ENCODE assay signal across 23 cellular contexts in genomic region chr12:52274521-52274920, GRCh38. TPM values are rescaled to one million over a fixed set of nuclear protein-coding genes. Genes with fewer than 3 reads are reported as not detected.
DNase-seq lines count a peak whose midpoint lies in the region; ATAC-seq and TF ChIP-seq lines count a peak whose summit lies in the region.
"Had no signal": no experiment of that assay in that cellular context is flagged by ENCODE, and none has a peak within 500 bp of the region (broad histone marks: within the 10 kb centered on the region; RNA-seq: fewer than 3 reads in every experiment).

KRT86 (plus strand) TSS chr12:52274645; CDS start chr12:52301917, 27,272 bp downstream.

- H3K9me3 ChIP-seq in HEK293 (ENCODE audit: control insufficient read depth, insufficient read depth, low read depth, low read length): no peaks in the 10 kb centered on the region

- no peak within 1 kb of the TSS for H3K4me3 Mint-ChIP-seq in activated CD4-positive, alpha-beta memory T cell treated with anti-CD3 and anti-CD28 coated beads, Interleukin-2, amount 10 ng/mL, durations not matched to agents 7 days and 5 days
- no peak within 1 kb of the TSS for H3K4me3 Mint-ChIP-seq in activated CD4-positive, alpha-beta memory T cell treated with anti-CD3 and anti-CD28 coated beads for 36 hours
- no peak within 1 kb of the TSS for H3K4me3 Mint-ChIP-seq in type B pancreatic cell
- H3K4me3 Mint-ChIP-seq: CD8-positive, alpha-beta T cell had no signal

- peaks cover 9% of the 10 kb centered on the region for H3K4me1 Mint-ChIP-seq in activated CD4-positive, alpha-beta memory T cell treated with anti-CD3 and anti-CD28 coated beads, Interleukin-2, amount 10 ng/mL, durations not matched to agents 7 days and 5 days
- peaks cover 9% of the 10 kb centered on the region for H3K4me1 Mint-ChIP-seq in activated CD4-positive, alpha-beta memory T cell treated with anti-CD3 and anti-CD28 coated beads for 36 hours (ENCODE audit: low read depth)
- H3K4me1 Mint-ChIP-seq in type B pancreatic cell (ENCODE audit: unreplicated experiment): peaks cover 4% of the 10 kb centered on the region

- CTCF ChIA-PET in activated CD4-positive, alpha-beta memory T cell treated with anti-CD3 and anti-CD28 coated beads, Interleukin-2, amount 10 ng/mL, durations not matched to agents 7 days and 5 days (lab: Charles Lee): interaction anchor here (1.2 kb wide), 1 partner anchor 23 kb away, joined by 3 read pairs; no protein-coding TSS in a partner anchor
- CTCF ChIA-PET in activated CD4-positive, alpha-beta memory T cell treated with anti-CD3 and anti-CD28 coated beads for 36 hours (lab: Charles Lee): no interaction called here
- CTCF ChIA-PET in HEK293 (lab: Yijun Ruan, JAX): interaction anchor here (0.5 to 1.2 kb wide), 4 partner anchors 32 to 706 kb away, joined by 3 to 5 read pairs (median 3); no protein-coding TSS in a partner anchor

- H3K27ac ChIP-seq in HEK293 (ENCODE audit: extremely low read depth, low read depth, low read length): no peak within 1 kb of the TSS

- H3K4me1 ChIP-seq in HEK293 (ENCODE audit: control insufficient read depth, insufficient read depth, low read length): no peaks in the 10 kb centered on the region

- H3K36me3 ChIP-seq in HEK293 (ENCODE audit: control insufficient read depth in 2 of 2, insufficient read depth in 1 of 2, low read length in 2 of 2): no peaks in the 10 kb centered on the region

- no peak within 1 kb of the TSS for H3K4me3 ChIP-seq in HEK293 (ENCODE audit: low read depth, low read length)

- H3K27ac Mint-ChIP-seq in activated CD4-positive, alpha-beta memory T cell treated with anti-CD3 and anti-CD28 coated beads, Interleukin-2, amount 10 ng/mL, durations not matched to agents 7 days and 5 days: no peak within 1 kb of the TSS
- H3K27ac Mint-ChIP-seq in activated CD4-positive, alpha-beta memory T cell treated with anti-CD3 and anti-CD28 coated beads for 36 hours: no peak within 1 kb of the TSS
- H3K27ac Mint-ChIP-seq in type B pancreatic cell: no peak within 1 kb of the TSS
- H3K27ac Mint-ChIP-seq: CD8-positive, alpha-beta T cell had no signal

- DNase-seq in activated CD4-positive, alpha-beta memory T cell treated with anti-CD3 and anti-CD28 coated beads, Interleukin-2, amount 10 ng/mL, durations not matched to agents 7 days and 5 days: peak; percentile 7
- DNase-seq in activated CD4-positive, alpha-beta memory T cell treated with anti-CD3 and anti-CD28 coated beads for 36 hours: no peak
- peak; percentile 21 for DNase-seq in left lobe of liver (ENCODE audit: low spot score)
- DNase-seq in type B pancreatic cell (ENCODE audit: extremely low spot score, unreplicated experiment): peak; percentile 43
- DNase-seq in kidney glomerular epithelial cell (lab: John Stamatoyannopoulos, UW): no peak
- no peak for DNase-seq in stimulated activated CD4-positive, alpha-beta T cell treated with anti-CD3 and anti-CD28 coated beads, Interleukin-2, amount 100 ng/mL, for 24 hours
- DNase-seq: 8988T, AML-193, C1 segment of cervical spinal cord, GOT3, Karpas-422, NCI-H1417 treated with DMSO at 0.1 percent for 48 hours, NCI-H187 treated with DMSO at 0.1 percent for 48 hours, NCI-H2107, NCI-H446 treated with DMSO at 0.1 percent for 48 hours, NCI-H526 treated with DMSO at 0.1 percent for 48 hours, OCI-M1, Right ventricle myocardium superior had no signal

- peaks cover 61% of the 10 kb centered on the region for H3K27me3 Mint-ChIP-seq in activated CD4-positive, alpha-beta memory T cell treated with anti-CD3 and anti-CD28 coated beads, Interleukin-2, amount 10 ng/mL, durations not matched to agents 7 days and 5 days
- peaks cover 23% of the 10 kb centered on the region for H3K27me3 Mint-ChIP-seq in activated CD4-positive, alpha-beta memory T cell treated with anti-CD3 and anti-CD28 coated beads for 36 hours
- peaks cover 37% of the 10 kb centered on the region for H3K27me3 Mint-ChIP-seq in type B pancreatic cell

- POLR2A ChIA-PET in activated CD4-positive, alpha-beta memory T cell treated with anti-CD3 and anti-CD28 coated beads, Interleukin-2, amount 10 ng/mL, durations not matched to agents 7 days and 5 days (lab: Charles Lee): no interaction called here
- POLR2A ChIA-PET in activated CD4-positive, alpha-beta memory T cell treated with anti-CD3 and anti-CD28 coated beads for 36 hours (lab: Charles Lee): no interaction called here
- POLR2A ChIA-PET in HEK293 (lab: Yijun Ruan, JAX): no interaction called here

- H3K36me3 Mint-ChIP-seq in activated CD4-positive, alpha-beta memory T cell treated with anti-CD3 and anti-CD28 coated beads, Interleukin-2, amount 10 ng/mL, durations not matched to agents 7 days and 5 days (ENCODE audit: low read depth): no peaks in the 10 kb centered on the region
- no peaks in the 10 kb centered on the region for H3K36me3 Mint-ChIP-seq in activated CD4-positive, alpha-beta memory T cell treated with anti-CD3 and anti-CD28 coated beads for 36 hours
- H3K36me3 Mint-ChIP-seq in type B pancreatic cell: no peaks in the 10 kb centered on the region
- H3K36me3 Mint-ChIP-seq: CD8-positive, alpha-beta T cell had no signal

- TF ChIP-seq CTCF in HEK293 (tag by site-specific recombination; IDR thresholded peaks at IDR 0.05) (no peak), type B pancreatic cell (conservative IDR thresholded peaks at IDR 0.05) (no peak)

- no peak for ATAC-seq in left lobe of liver
- ATAC-seq: CD8-positive, alpha-beta T cell; HCT116 had no signal

- intact Hi-C loops in activated CD4-positive, alpha-beta memory T cell treated with anti-CD3 and anti-CD28 coated beads for 36 hours (cut with micrococcal nuclease): no loop called here

- no peaks in the 10 kb centered on the region for H3K9me3 Mint-ChIP-seq in activated CD4-positive, alpha-beta memory T cell treated with anti-CD3 and anti-CD28 coated beads, Interleukin-2, amount 10 ng/mL, durations not matched to agents 7 days and 5 days
- no peaks in the 10 kb centered on the region for H3K9me3 Mint-ChIP-seq in activated CD4-positive, alpha-beta memory T cell treated with anti-CD3 and anti-CD28 coated beads for 36 hours
- no peaks in the 10 kb centered on the region for H3K9me3 Mint-ChIP-seq in type B pancreatic cell
- H3K9me3 Mint-ChIP-seq: CD8-positive, alpha-beta T cell had no signal

TF ChIP-seq in HEK293, 187 proteins besides CTCF, POLR2A, EP300 and RAD21:
- TF ChIP-seq ZNF132 (tag by site-specific recombination; IDR thresholded peaks at IDR 0.05; ENCODE audit: borderline replicate concordance): no peak
- TF ChIP-seq GLIS1 (tag by site-specific recombination; IDR thresholded peaks at IDR 0.05): peak; percentile 24; the same call in 1 of the 2 replicates
- peak; percentile 30; the same call in 1 of the 2 replicates for TF ChIP-seq ZIC2 (tag by site-specific recombination; IDR thresholded peaks at IDR 0.05)

RNA-seq across cellular contexts. Expression of gene KRT86, which starts in this region (rescaled TPM):
- under 1 TPM; 0.23 to 0.30 TPM for total RNA-seq in activated CD4-positive, alpha-beta memory T cell treated with anti-CD3 and anti-CD28 coated beads, Interleukin-2, amount 10 ng/mL, durations not matched to agents 7 days and 5 days
- total RNA-seq in activated CD4-positive, alpha-beta memory T cell treated with anti-CD3 and anti-CD28 coated beads for 36 hours: under 1 TPM; 0.10 to 0.12 TPM
- total RNA-seq in left lobe of liver (not detected), type B pancreatic cell (ENCODE audit: low replicate concordance) (0.14 TPM in 1 of 2 replicates, not detected in the other)
- total RNA-seq: G401, Right ventricle myocardium superior, SK-MEL-5 had no signal

Comparison
In these comparisons a context has a peak if more than half of its experiments do, and no peak if none do; other contexts are left out.
1. Peak in DNase-seq in activated CD4-positive, alpha-beta memory T cell treated with anti-CD3 and anti-CD28 coated beads, Interleukin-2, amount 10 ng/mL, durations not matched to agents 7 days and 5 days; RNA of the gene not detected or under 1 TPM.
2. Peak in DNase-seq in left lobe of liver; RNA of the gene not detected or under 1 TPM.
3. Peak in DNase-seq in type B pancreatic cell; RNA of the gene not detected or under 1 TPM.